In the genomic region with DNA sequence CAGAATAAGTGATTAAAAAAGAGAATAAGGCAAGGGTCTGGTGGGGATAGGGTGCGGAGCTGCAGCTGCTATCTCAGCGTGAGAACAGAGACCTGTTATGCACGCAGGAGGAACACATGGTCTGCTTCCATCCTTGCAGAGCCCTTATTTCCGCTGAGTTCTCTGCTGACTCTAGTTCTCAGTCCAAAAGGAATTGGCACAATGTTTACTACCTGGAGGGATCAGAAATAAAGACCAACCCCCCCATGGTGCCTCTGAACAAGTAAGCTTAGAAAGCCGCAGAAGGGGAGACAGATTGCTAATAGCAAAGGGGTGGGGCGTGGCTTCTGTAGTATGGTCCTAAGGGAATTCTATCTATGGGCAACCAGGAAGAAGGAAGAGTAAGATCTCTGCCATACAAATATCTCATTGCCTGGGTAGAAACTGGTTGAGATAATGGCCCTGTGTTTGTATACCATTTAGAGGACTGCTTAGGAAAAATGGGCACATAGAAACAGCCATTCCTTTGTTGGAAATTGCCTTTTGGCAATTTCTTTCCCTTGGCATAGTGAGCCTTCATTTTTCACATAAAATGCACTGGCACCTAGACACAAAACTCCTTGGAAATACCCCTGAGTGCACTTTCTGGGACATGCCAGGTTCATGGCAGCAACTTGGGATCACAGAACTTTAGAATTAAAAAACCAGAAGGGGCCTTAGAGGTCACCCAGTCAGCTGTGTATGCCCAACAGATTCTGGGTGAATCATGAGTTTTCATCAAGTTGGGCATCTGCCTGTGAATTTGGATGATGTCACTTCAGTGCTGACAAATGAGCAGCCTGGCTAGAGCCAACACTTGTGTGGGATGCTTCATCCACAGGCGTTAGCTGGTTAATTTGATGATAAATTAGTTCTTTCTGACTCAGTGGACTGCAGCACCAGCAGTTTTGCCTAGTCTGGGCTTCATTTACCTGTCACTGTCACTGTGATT, we compare ENCODE assay signal across 18 cellular contexts. TPM values are rescaled to one million over a fixed set of nuclear protein-coding genes. Genes with fewer than 3 reads are reported as not detected.
A peak's percentile ranks its signal among the peaks of the same experiment; 100 is the strongest.
DNase-seq lines count a peak whose midpoint lies in the region; ATAC-seq and TF ChIP-seq lines count a peak whose summit lies in the region.
"Had no signal": no experiment of that assay in that cellular context is flagged by ENCODE, and none has a peak within 500 bp of the region (broad histone marks: within the 10 kb centered on the region; RNA-seq: fewer than 3 reads in every experiment).

No MANE protein-coding gene starts in this region.

- no peak for ATAC-seq in GM19455 (IDR thresholded peaks at IDR 0.05; ENCODE audit: unreplicated experiment)
- ATAC-seq in left lung: no peak
- no peak for ATAC-seq in GM18868 (IDR thresholded peaks at IDR 0.05; ENCODE audit: unreplicated experiment)
- ATAC-seq in HG03432 (IDR thresholded peaks at IDR 0.05; ENCODE audit: unreplicated experiment): no peak

- H3K27ac Mint-ChIP-seq in glutamatergic neuron (ENCODE audit: unreplicated experiment): peak overlapping the region; percentile 95

- intact Hi-C loops in left lung (cut with DNase I): no loop called here

- H3K36me3 ChIP-seq in MG63 (no peaks in the 10 kb centered on the region), left lung (no peaks in the 10 kb centered on the region)
- H3K36me3 ChIP-seq: esophagus muscularis mucosa had no signal

- H3K9me3 ChIP-seq in MG63 (no peaks in the 10 kb centered on the region), left lung (no peaks in the 10 kb centered on the region)
- H3K9me3 ChIP-seq: esophagus muscularis mucosa had no signal

- DNase-seq in COLO829 (ENCODE audit: low spot score): peak; percentile 79
- DNase-seq in MG63: peak; percentile 39
- peak; percentile 97 for DNase-seq in NCI-H82 (lab: John Stamatoyannopoulos, UW)
- peak; percentile 41 for DNase-seq in glutamatergic neuron
- no peak for DNase-seq in left lung
- DNase-seq: activated CD4-positive, CD25-positive, alpha-beta regulatory T cell; activated gamma-delta T cell; hippocampal formation; NCI-H226; stimulated activated naive CD4-positive, alpha-beta T cell; T-helper 1 cell had no signal

- H3K4me3 ChIP-seq in MG63: no peak overlapping the region
- H3K4me3 ChIP-seq in left lung: no peak overlapping the region
- H3K4me3 ChIP-seq: esophagus muscularis mucosa had no signal

- H3K27me3 ChIP-seq in MG63 (peaks cover 13% of the 10 kb centered on the region), left lung (no peaks in the 10 kb centered on the region)

- no peak overlapping the region for H3K27ac ChIP-seq in left lung
- H3K27ac ChIP-seq: C4-2B, esophagus muscularis mucosa, parathyroid adenoma had no signal

- H3K4me1 ChIP-seq in left lung: no peaks in the 10 kb centered on the region
- H3K4me1 ChIP-seq: parathyroid adenoma had no signal

- TF ChIP-seq CTCF in glutamatergic neuron (IDR thresholded peaks at IDR 0.05; ENCODE audit: partially characterized antibody, unreplicated experiment) (no peak), left lung (IDR thresholded peaks at IDR 0.05) (no peak)

- H3K4me1 Mint-ChIP-seq in glutamatergic neuron (ENCODE audit: low read depth, unreplicated experiment): peaks cover 38% of the 10 kb centered on the region

- peaks cover 5% of the 10 kb centered on the region for H3K9me3 Mint-ChIP-seq in glutamatergic neuron (ENCODE audit: unreplicated experiment)

- H3K36me3 Mint-ChIP-seq in glutamatergic neuron (ENCODE audit: unreplicated experiment): no peaks in the 10 kb centered on the region

- H3K4me3 Mint-ChIP-seq in glutamatergic neuron (ENCODE audit: unreplicated experiment): peak overlapping the region; percentile 68

- peaks cover 6% of the 10 kb centered on the region for H3K27me3 Mint-ChIP-seq in glutamatergic neuron (ENCODE audit: unreplicated experiment)

RNA-seq across cellular contexts. Expression of gene STXBP5L, which starts 57.4 kb away (rescaled TPM):
- not detected in 2 replicates for total RNA-seq in MG63 (2014; rRNA removed; shearing (Covaris generic); ENCODE audit: low replicate concordance)
- 54.7 TPM for total RNA-seq in glutamatergic neuron (ENCODE audit: unreplicated experiment)
- total RNA-seq in left lung: not detected
- total RNA-seq: dermis microvascular lymphatic vessel endothelial cell had no signal

Comparison
In these comparisons a context has a peak if more than half of its experiments do, and no peak if none do; other contexts are left out.
1. DNase-seq: peak in COLO829 (single experiment), MG63 (single experiment), NCI-H82 (single experiment) and glutamatergic neuron (single experiment); none in left lung (0 of 2).
2. RNA of gene STXBP5L, which starts 57.4 kb away (total RNA-seq): 54.7 TPM in glutamatergic neuron (single experiment); not detected in MG63 and not detected in left lung; every median in the first group is over 10 times any median in the second.